In genomic region chr6:52317841-52318581, GRCh38 we compare ENCODE assay signal across 8 cellular contexts. TPM values are rescaled to one million over a fixed set of nuclear protein-coding genes. Genes with fewer than 3 reads are reported as not detected.
DNase-seq lines count a peak whose midpoint lies in the region; ATAC-seq, FAIRE-seq and TF ChIP-seq lines count a peak whose summit lies in the region.
"Had no signal": no experiment of that assay in that cellular context is flagged by ENCODE, and none has a peak within 500 bp of the region (broad histone marks: within the 10 kb centered on the region; RNA-seq: fewer than 3 reads in every experiment).

No MANE protein-coding gene starts in this region.

- 61% methylated on average over 4 of the region's 4 CpGs for WGBS in suprapubic skin

- H4K20me1 ChIP-seq in OCI-LY3 (ENCODE audit: insufficient read depth, low read length), result no peaks in the 10 kb centered on the region

- DNase-seq in left lung, result no peak
- DNase-seq in D721Med (ENCODE audit: insufficient read length, low spot score), result no peak
- DNase-seq in suprapubic skin (ENCODE audit: low spot score in 2 of 2), result no peak
- DNase-seq in stimulated activated CD4-positive, alpha-beta T cell treated with anti-CD3 and anti-CD28 coated beads, Interleukin-4, amount 100 ng/mL, for 4 hours, result no peak

- peak overlapping the region; percentile 51 for H3K9ac ChIP-seq in OCI-LY3 (ENCODE audit: low read length)

- H2AFZ ChIP-seq in OCI-LY3 (ENCODE audit: low read depth, low read length), result 0 out of 2 replicates have a peak overlapping the region, but pooled peaks have one; percentile 4

- intact Hi-C loops in left lung (cut with DNase I), result no loop called here

- peak overlapping the region; percentile 22 for H3K4me3 ChIP-seq in OCI-LY3 (ENCODE audit: low read length)
- no peak overlapping the region for H3K4me3 ChIP-seq in left lung
- H3K4me3 ChIP-seq in suprapubic skin, result no peak overlapping the region

- H3K27me3 ChIP-seq in OCI-LY3 (ENCODE audit: low read depth, low read length), result no peaks in the 10 kb centered on the region
- H3K27me3 ChIP-seq in left lung, result no peaks in the 10 kb centered on the region
- no peaks in the 10 kb centered on the region for H3K27me3 ChIP-seq in suprapubic skin

- peak; percentile 97 for ATAC-seq in GM19023 (IDR thresholded peaks at IDR 0.05; ENCODE audit: unreplicated experiment)
- peak; percentile 98 for ATAC-seq in HG02884 (IDR thresholded peaks at IDR 0.05; ENCODE audit: unreplicated experiment)
- ATAC-seq in left lung, result peak; percentile 88

- H3K4me1 ChIP-seq in OCI-LY3 (ENCODE audit: low read length), result peaks cover 66% of the 10 kb centered on the region
- H3K4me1 ChIP-seq in left lung, result peaks cover 12 to 13% of the 10 kb centered on the region in 2 donors
- H3K4me1 ChIP-seq in suprapubic skin, result peaks cover 11% of the 10 kb centered on the region

- no peak for TF ChIP-seq EP300 in suprapubic skin (IDR thresholded peaks at IDR 0.05)

- TF ChIP-seq CTCF in OCI-LY3 (IDR thresholded peaks at IDR 0.05; ENCODE audit: low read depth, low read length) (no peak), left lung (IDR thresholded peaks at IDR 0.05) (no peak), D721Med (IDR thresholded peaks at IDR 0.05; ENCODE audit: insufficient read depth, missing control alignments) (no peak), suprapubic skin (IDR thresholded peaks at IDR 0.05) (no peak)

- no peak for TF ChIP-seq POLR2A in suprapubic skin (IDR thresholded peaks at IDR 0.05)

- peak overlapping the region; percentile 59 for H3K4me2 ChIP-seq in OCI-LY3 (ENCODE audit: low read length)

- no peaks in the 10 kb centered on the region for H3K9me3 ChIP-seq in OCI-LY3 (ENCODE audit: insufficient read depth, low read length)
- no peaks in the 10 kb centered on the region for H3K9me3 ChIP-seq in left lung
- H3K9me3 ChIP-seq in suprapubic skin, result no peaks in the 10 kb centered on the region

- no peak for FAIRE-seq in D721Med (lab: Jason Lieb, UNC)
- FAIRE-seq: TTC549 had no signal

- H3K36me3 ChIP-seq in OCI-LY3 (replicated peaks; ENCODE audit: low read depth, low read length), result no peaks in the 10 kb centered on the region
- no peaks in the 10 kb centered on the region for H3K36me3 ChIP-seq in left lung
- no peaks in the 10 kb centered on the region for H3K36me3 ChIP-seq in suprapubic skin

- H3K79me2 ChIP-seq in OCI-LY3 (ENCODE audit: low read length), result no peaks in the 10 kb centered on the region

- H3K27ac ChIP-seq in OCI-LY3 (ENCODE audit: low read length) (peak overlapping the region; percentile 86), left lung (peak overlapping the region in 1 of 2 donors; percentile 37), suprapubic skin (no peak overlapping the region)

RNA-seq across cellular contexts. Expression of gene MCM3, which starts 33.5 kb away (rescaled TPM):
- 10 to 100 TPM; 38.9 to 67.6 TPM for total RNA-seq in left lung
- total RNA-seq in suprapubic skin, result 10 to 100 TPM; 26.4 to 38.5 (median 31.8) TPM

RNA-seq across cellular contexts. Expression of gene PAQR8, which starts 43.9 kb away (rescaled TPM):
- 10 to 100 TPM in 1 of 2 donors, 1 to 10 TPM in 1; 9.3 to 15.6 TPM for total RNA-seq in left lung
- total RNA-seq in suprapubic skin, result 1 to 10 TPM; 2.2 to 6.5 (median 2.8) TPM
